Comparison of ENCODE assay signal across 16 cellular contexts in the genomic region with DNA sequence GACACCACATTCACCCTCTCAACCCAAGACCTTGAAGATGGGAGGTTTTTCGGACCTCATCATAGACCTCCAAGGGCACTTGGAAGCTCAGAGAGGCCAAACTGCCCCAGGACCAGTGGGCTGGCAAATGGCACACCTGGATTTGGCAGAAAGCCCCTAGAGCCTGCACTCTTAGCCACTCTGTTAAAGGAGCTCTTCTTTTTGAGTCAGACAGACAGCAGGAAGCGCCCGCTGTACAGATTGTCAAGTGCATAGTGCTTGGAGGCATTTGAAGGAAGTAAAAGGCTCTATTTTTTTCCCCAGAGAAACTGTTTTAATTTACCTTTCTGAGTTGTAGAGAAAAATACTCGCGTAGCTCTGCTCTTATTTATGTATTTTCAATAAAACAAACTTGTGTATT.
DNase-seq lines count a peak whose midpoint lies in the region; ATAC-seq and TF ChIP-seq lines count a peak whose summit lies in the region.
"Had no signal": no experiment of that assay in that cellular context is flagged by ENCODE, and none has a peak within 500 bp of the region (broad histone marks: within the 10 kb centered on the region; RNA-seq: fewer than 3 reads in every experiment).

No MANE protein-coding gene starts in this region.

- in situ Hi-C loops in mammary epithelial cell (cut with MboI; ENCODE audit: low sequenced_read_pairs in 2 of 2), result no loop called here

- H3K79me2 ChIP-seq in mammary epithelial cell (ENCODE audit: insufficient read depth, low read length), result peaks cover 56% of the 10 kb centered on the region

- peaks cover 19% of the 10 kb centered on the region for H3K4me1 Mint-ChIP-seq in activated T-helper 17 cell treated with anti-CD3 and anti-CD28 coated beads, Interleukin-2, amount 50 U/mL, for 72 hours

- dilution Hi-C loops in mammary epithelial cell (cut with HindIII; ENCODE audit: low sequenced_read_pairs), result no loop called here

- H3K27ac Mint-ChIP-seq in activated T-helper 17 cell treated with anti-CD3 and anti-CD28 coated beads, Interleukin-2, amount 50 U/mL, for 72 hours, result no peak overlapping the region
- H3K27ac Mint-ChIP-seq: CD4-positive, alpha-beta T cell had no signal

- peak overlapping the region; percentile 56 for H3K4me3 Mint-ChIP-seq in activated T-helper 17 cell treated with anti-CD3 and anti-CD28 coated beads, Interleukin-2, amount 50 U/mL, for 72 hours
- H3K4me3 Mint-ChIP-seq: CD4-positive, alpha-beta T cell; H9 had no signal

- H3K36me3 ChIP-seq in breast epithelium (no peaks in the 10 kb centered on the region), mammary epithelial cell (ENCODE audit: insufficient read depth, low read length) (peaks cover 2% of the 10 kb centered on the region)

- H3K27me3 Mint-ChIP-seq in activated T-helper 17 cell treated with anti-CD3 and anti-CD28 coated beads, Interleukin-2, amount 50 U/mL, for 72 hours, result no peaks in the 10 kb centered on the region
- H3K27me3 Mint-ChIP-seq: CD4-positive, alpha-beta T cell had no signal

- peaks cover 5% of the 10 kb centered on the region for H3K36me3 Mint-ChIP-seq in activated T-helper 17 cell treated with anti-CD3 and anti-CD28 coated beads, Interleukin-2, amount 50 U/mL, for 72 hours (ENCODE audit: low read depth)

- H3K27ac ChIP-seq in breast epithelium (peak overlapping the region; percentile 40 to 54), mammary epithelial cell (ENCODE audit: insufficient read depth, low read depth, low read length) (no peak overlapping the region)
- H3K27ac ChIP-seq: 22Rv1, A549, C4-2B had no signal

- no peak for TF ChIP-seq POLR2A in breast epithelium (IDR thresholded peaks at IDR 0.05)

- H3K9me3 Mint-ChIP-seq in activated T-helper 17 cell treated with anti-CD3 and anti-CD28 coated beads, Interleukin-2, amount 50 U/mL, for 72 hours, result peaks cover 3% of the 10 kb centered on the region
- H3K9me3 Mint-ChIP-seq: CD4-positive, alpha-beta T cell; H9 had no signal

- CTCF ChIA-PET in mammary epithelial cell (lab: Charles Lee; ENCODE audit: low non-redundant PET), result no interaction called here

- peaks cover 0 to 3% of the 10 kb centered on the region in 2 donors for H3K4me1 ChIP-seq in breast epithelium
- peaks cover 2% of the 10 kb centered on the region for H3K4me1 ChIP-seq in mammary epithelial cell (ENCODE audit: insufficient read depth, low read length)
- H3K4me1 ChIP-seq: A549, Caco-2 had no signal

- H2AFZ ChIP-seq in mammary epithelial cell (ENCODE audit: low read depth, low read length), result no peak overlapping the region

- H3K4me3 ChIP-seq in breast epithelium (no peak overlapping the region), mammary epithelial cell (replicated peaks in 1 of 3; ENCODE audit: insufficient read depth in 1 of 3, low read depth in 2 of 3, low read length in 3 of 3) (no peak overlapping the region)
- H3K4me3 ChIP-seq: A549, K562 had no signal

- no TSS peak for BruUV-seq in mammary epithelial cell (replicated peaks; lab: Mats Ljungman, UMichigan)

- ATAC-seq in activated T-helper 17 cell treated with anti-CD3 and anti-CD28 coated beads, Interleukin-2, amount 50 U/mL, for 72 hours (replicated peaks), result no peak
- ATAC-seq in left lobe of liver (peak; percentile 13), HG02623 (IDR thresholded peaks at IDR 0.05; ENCODE audit: unreplicated experiment) (no peak)
- ATAC-seq: A549, K562 had no signal

- no peak overlapping the region for H3K9ac ChIP-seq in mammary epithelial cell (ENCODE audit: insufficient read depth, low read length)

- TF ChIP-seq CTCF in breast epithelium (IDR thresholded peaks at IDR 0.05) (no peak), mammary epithelial cell (conservative IDR thresholded peaks at IDR 0.05 in 1 of 2, IDR thresholded peaks at IDR 0.05 in 1 of 2; ENCODE audit: extremely low read depth in 1 of 2, insufficient read depth in 1 of 2, low read depth in 1 of 2, low read length in 2 of 2) (no peak)

- WGBS in mammary epithelial cell (ENCODE audit: low coverage, missing lambda C conversion rate), result 95% methylated on average over 5 of the region's 5 CpGs

- H3K9me3 ChIP-seq in breast epithelium (no peaks in the 10 kb centered on the region), mammary epithelial cell (replicated peaks; ENCODE audit: insufficient read depth, low read length) (no peaks in the 10 kb centered on the region)
- H3K9me3 ChIP-seq: A549, Caco-2 had no signal

- no peaks in the 10 kb centered on the region for H3K27me3 ChIP-seq in breast epithelium
- no peaks in the 10 kb centered on the region for H3K27me3 ChIP-seq in mammary epithelial cell (ENCODE audit: insufficient read depth, low read length)

- H3K4me2 ChIP-seq in mammary epithelial cell (ENCODE audit: insufficient read depth, low read depth, low read length), result no peak overlapping the region
- H3K4me2 ChIP-seq: A549 had no signal

- no peak for DNase-seq in breast epithelium (ENCODE audit: low spot score in 2 of 2)
- DNase-seq in mammary epithelial cell, result no peak
- DNase-seq in left lobe of liver (ENCODE audit: low spot score), result no peak
- no peak for DNase-seq in Kasumi-1 (lab: John Stamatoyannopoulos, UW)
- DNase-seq in HuH-7.5 (ENCODE audit: low spot score), result no peak
- DNase-seq: AML-193; Caco-2; CD4-positive, alpha-beta T cell; H9; IMR-90 had no signal

- intact Hi-C loops in breast epithelium (cut with DNase I; ENCODE audit: low total_unique reads) (no loop called here), mammary epithelial cell (cut with micrococcal nuclease) (no loop called here)

- no peaks in the 10 kb centered on the region for H4K20me1 ChIP-seq in mammary epithelial cell (ENCODE audit: insufficient read depth, low read length)
